In genomic region chr1:62438163-62438562, GRCh38 we compare ENCODE assay signal across 8 cellular contexts. TPM values are rescaled to one million over a fixed set of nuclear protein-coding genes. Genes with fewer than 3 reads are reported as not detected.
A peak's percentile ranks its signal among the peaks of the same experiment; 100 is the strongest.
DNase-seq lines count a peak whose midpoint lies in the region; ATAC-seq, FAIRE-seq and TF ChIP-seq lines count a peak whose summit lies in the region.

No MANE protein-coding gene starts in this region.

- H2AFZ ChIP-seq in KMS-11 (ENCODE audit: low read depth) (no peak overlapping the region; the same call in 1 of the 2 replicates), HepG2 (ENCODE audit: low read length) (no peak overlapping the region)

- no TSS peak for BruUV-seq in HepG2 (replicated peaks; lab: Mats Ljungman, UMichigan)

- H3K4me1 Mint-ChIP-seq in activated naive CD8-positive, alpha-beta T cell treated with anti-CD3 and anti-CD28 coated beads, Interleukin-2, amount 10 ng/mL, durations not matched to agents 7 days and 5 days: peaks cover 21% of the 10 kb centered on the region
- H3K4me1 Mint-ChIP-seq in type B pancreatic cell (ENCODE audit: unreplicated experiment): peaks cover 19% of the 10 kb centered on the region

- peak overlapping the region; percentile 100; the same call in 1 of the 2 replicates for H3K27ac ChIP-seq in KMS-11
- H3K27ac ChIP-seq in HepG2 (ENCODE audit: extremely low read length, insufficient read depth, low read length): peak overlapping the region; percentile 100

- H3K27ac Mint-ChIP-seq in activated naive CD8-positive, alpha-beta T cell treated with anti-CD3 and anti-CD28 coated beads, Interleukin-2, amount 10 ng/mL, durations not matched to agents 7 days and 5 days: peak overlapping the region; percentile 98
- H3K27ac Mint-ChIP-seq in type B pancreatic cell: peak overlapping the region; percentile 75

- no peak for TF ChIP-seq POLR2A in HepG2 (IDR thresholded peaks at IDR 0.05; ENCODE audit: insufficient read depth in 1 of 2, low read depth in 2 of 2, low read length in 2 of 2)

- H3K4me1 ChIP-seq in KMS-11 (ENCODE audit: low read depth, poor library complexity, severe bottlenecking) (peaks cover 25% of the 10 kb centered on the region), HepG2 (ENCODE audit: insufficient read depth, low read length) (peaks cover 36% of the 10 kb centered on the region)

- peak; percentile 70 for FAIRE-seq in HepG2 (lab: Jason Lieb, UNC)

- H3K79me2 ChIP-seq in KMS-11 (ENCODE audit: insufficient read depth, low read depth) (peaks cover 61% of the 10 kb centered on the region), HepG2 (ENCODE audit: insufficient read depth, low read length) (peaks cover 63% of the 10 kb centered on the region)

- H3K27me3 Mint-ChIP-seq in activated naive CD8-positive, alpha-beta T cell treated with anti-CD3 and anti-CD28 coated beads, Interleukin-2, amount 10 ng/mL, durations not matched to agents 7 days and 5 days: peaks cover 2% of the 10 kb centered on the region
- H3K27me3 Mint-ChIP-seq in type B pancreatic cell: no peaks in the 10 kb centered on the region

- CTCF ChIA-PET in HepG2 (lab: Yijun Ruan, JAX; ENCODE audit: low intra/inter-chr PET ratio, low total read pairs): no interaction called here
- CTCF ChIA-PET in HEK293T (lab: Yijun Ruan, JAX): no interaction called here

- TF ChIP-seq RAD21 in HepG2 (CRISPR knock-in tag; IDR thresholded peaks at IDR 0.05): no peak

- H3K36me3 ChIP-seq in KMS-11 (ENCODE audit: insufficient read depth): peaks cover 7% of the 10 kb centered on the region; the same call in 1 of the 2 replicates
- peaks cover 3 to 21% of the 10 kb centered on the region in 2 experiments for H3K36me3 ChIP-seq in HepG2 (replicated peaks in 1 of 2; ENCODE audit: control insufficient read depth in 1 of 2, insufficient read depth in 2 of 2, low read length in 2 of 2)

- no peaks in the 10 kb centered on the region for H3K27me3 ChIP-seq in KMS-11 (ENCODE audit: insufficient read depth, low read depth)
- no peaks in the 10 kb centered on the region; a peak in 1 of 5 replicates for H3K27me3 ChIP-seq in HepG2 (ENCODE audit: control insufficient read depth in 1 of 2, insufficient read depth in 2 of 2, low read length in 2 of 2)

- H3K4me3 Mint-ChIP-seq in activated naive CD8-positive, alpha-beta T cell treated with anti-CD3 and anti-CD28 coated beads, Interleukin-2, amount 10 ng/mL, durations not matched to agents 7 days and 5 days: peak overlapping the region; percentile 98
- peak overlapping the region; percentile 93 for H3K4me3 Mint-ChIP-seq in type B pancreatic cell

- POLR2A ChIA-PET in activated naive CD8-positive, alpha-beta T cell treated with anti-CD3 and anti-CD28 coated beads, Interleukin-2, amount 10 ng/mL, durations not matched to agents 7 days and 5 days (lab: Charles Lee): no interaction called here
- POLR2A ChIA-PET in HepG2 (lab: Yijun Ruan, JAX) (no interaction called here), HEK293T (lab: Yijun Ruan, JAX) (interaction anchor here (0.7 kb wide), 1 partner anchor 250 kb away, joined by 3 read pairs; the partner anchor contains the start of gene DOCK7)

- in situ Hi-C loops in HepG2 (cut with HindIII; ENCODE audit: extremely low pct_ligation_motif_present, low pct_unique_long_range_greater_than_20kb): no loop called here

- intact Hi-C loops in HepG2 (cut with micrococcal nuclease; ENCODE audit: unreplicated experiment): no loop called here

- DNase-seq in Daoy (ENCODE audit: low read depth): peak; percentile 8
- no peak for DNase-seq in activated naive CD8-positive, alpha-beta T cell treated with anti-CD3 and anti-CD28 coated beads, Interleukin-2, amount 10 ng/mL, durations not matched to agents 7 days and 5 days
- no peak for DNase-seq in HepG2 (ENCODE audit: low spot score)
- DNase-seq in type B pancreatic cell (ENCODE audit: extremely low spot score, unreplicated experiment): no peak
- no peak for DNase-seq in C1 segment of cervical spinal cord (lab: John Stamatoyannopoulos, UW)
- no peak for DNase-seq in dedifferentiated amniotic fluid mesenchymal stem cell (ENCODE audit: extremely low spot score)
- no peak for DNase-seq in HEK293T (ENCODE audit: extremely low spot score)

- under 1% methylated on average over 7 of the region's 7 CpGs for WGBS in HepG2 (ENCODE audit: low lambda C conversion rate)

- no peak for TF ChIP-seq CTCF in KMS-11 (conservative IDR thresholded peaks at IDR 0.05; ENCODE audit: low read depth, low read length)
- TF ChIP-seq CTCF in HepG2 (CRISPR knock-in tag; IDR thresholded peaks at IDR 0.05): no peak
- TF ChIP-seq CTCF in type B pancreatic cell (conservative IDR thresholded peaks at IDR 0.05): no peak

- no peaks in the 10 kb centered on the region for H3K9me3 Mint-ChIP-seq in activated naive CD8-positive, alpha-beta T cell treated with anti-CD3 and anti-CD28 coated beads, Interleukin-2, amount 10 ng/mL, durations not matched to agents 7 days and 5 days
- H3K9me3 Mint-ChIP-seq in type B pancreatic cell: peaks cover 6% of the 10 kb centered on the region

- H4K20me1 ChIP-seq in KMS-11 (ENCODE audit: insufficient read depth): peaks cover 35% of the 10 kb centered on the region
- peaks cover 11% of the 10 kb centered on the region for H4K20me1 ChIP-seq in HepG2 (ENCODE audit: insufficient read depth, low read length)

- no peaks in the 10 kb centered on the region for H3K9me3 ChIP-seq in HepG2 (ENCODE audit: low read length)

- H3K4me2 ChIP-seq in KMS-11 (peak overlapping the region; percentile 79), HepG2 (ENCODE audit: low read depth, low read length) (peak overlapping the region; percentile 85)

- peak overlapping the region; percentile 98; the same call in 1 of the 2 replicates for H3K9ac ChIP-seq in KMS-11
- H3K9ac ChIP-seq in HepG2 (ENCODE audit: insufficient read depth, low read depth, low read length): peak overlapping the region; percentile 99

- peaks cover 19% of the 10 kb centered on the region for H3K36me3 Mint-ChIP-seq in activated naive CD8-positive, alpha-beta T cell treated with anti-CD3 and anti-CD28 coated beads, Interleukin-2, amount 10 ng/mL, durations not matched to agents 7 days and 5 days
- H3K36me3 Mint-ChIP-seq in type B pancreatic cell: peaks cover 22% of the 10 kb centered on the region

- TF ChIP-seq EP300 in HepG2 (IDR thresholded peaks at IDR 0.05; ENCODE audit: low read depth in 2 of 2, low read length in 2 of 2): no peak
- TF ChIP-seq EP300 in HepG2 (CRISPR knock-in tag; IDR thresholded peaks at IDR 0.05; ENCODE audit: borderline replicate concordance): no peak

- peak overlapping the region; percentile 90 for H3K4me3 ChIP-seq in KMS-11 (IDR thresholded peaks at IDR 0.05; ENCODE audit: insufficient read depth, low read depth, low read length)
- peak overlapping the region; percentile 86 to 95 (median 93) for H3K4me3 ChIP-seq in HepG2 (replicated peaks in 1 of 3; ENCODE audit: insufficient read depth in 1 of 3, low read depth in 2 of 3, low read length in 3 of 3)

- no peak for ATAC-seq in activated naive CD8-positive, alpha-beta T cell treated with anti-CD3 and anti-CD28 coated beads, Interleukin-2, amount 10 ng/mL, durations not matched to agents 7 days and 5 days (ENCODE audit: low read depth)
- no peak for ATAC-seq in HepG2

TF ChIP-seq in HepG2, 621 proteins besides CTCF, POLR2A, EP300 and RAD21 (continues in another document):
- TF ChIP-seq ZNF766 (CRISPR knock-in tag; IDR thresholded peaks at IDR 0.05; ENCODE audit: borderline replicate concordance): no peak

TF ChIP-seq in HEK293T, 16 proteins besides CTCF, POLR2A, EP300 and RAD21 (continues in another document):
- TF ChIP-seq ARNT (IDR thresholded peaks at IDR 0.05) (no peak), FOXA1 (IDR thresholded peaks at IDR 0.05) (no peak), FOXK2 (IDR thresholded peaks at IDR 0.05) (no peak), HDGF (IDR thresholded peaks at IDR 0.05; ENCODE audit: borderline replicate concordance) (no peak), LEF1 (IDR thresholded peaks at IDR 0.05; ENCODE audit: borderline replicate concordance) (no peak), PKNOX1 (IDR thresholded peaks at IDR 0.05) (no peak), TARDBP (IDR thresholded peaks at IDR 0.05) (no peak)

RNA-seq across cellular contexts. Expression of gene USP1, which starts 1.3 kb away (rescaled TPM):
- total RNA-seq in Daoy (2014; rRNA removed; shearing (Covaris generic)): 75.0 and 79.4 TPM in 2 replicates
- 10 to 100 TPM; 67.7 to 68.4 TPM for total RNA-seq in activated naive CD8-positive, alpha-beta T cell treated with anti-CD3 and anti-CD28 coated beads, Interleukin-2, amount 10 ng/mL, durations not matched to agents 7 days and 5 days
- 64.6 and 91.7 TPM in 2 replicates for total RNA-seq in HepG2 (2016; rRNA removed; fragmentation: Illumina TruSeq; extraction: Trizol)
- total RNA-seq in HepG2 (2016; cell fraction: cytosol; rRNA removed; fragmentation: Illumina TruSeq; extraction: Trizol; ENCODE audit: low read depth): 14.4 and 16.9 TPM in 2 replicates
- 66.6 and 87.1 TPM in 2 replicates for total RNA-seq in HepG2 (2016; cell fraction: insoluble cytoplasmic fraction; rRNA removed; fragmentation: Illumina TruSeq; extraction: Trizol)
- 39.3 and 41.3 TPM in 2 replicates for total RNA-seq in HepG2 (2016; cell fraction: membrane; rRNA removed; fragmentation: Illumina TruSeq; extraction: Trizol)
- total RNA-seq in HepG2 (2016; cell fraction: nucleus; rRNA removed; fragmentation: Illumina TruSeq; extraction: Trizol): 45.6 and 46.4 TPM in 2 replicates
- polyA plus RNA-seq in HepG2 (2011; rRNA removed): 5.8 and 9.0 TPM in 2 replicates
- polyA plus RNA-seq in HepG2 (2011; cell fraction: cytosol; rRNA removed): 3.6 and 5.1 TPM in 2 replicates
- 4.0 and 4.1 TPM in 2 replicates for polyA plus RNA-seq in HepG2 (2011; cell fraction: nucleus; rRNA removed)
- polyA plus RNA-seq in HepG2 (2012): 21.2 and 27.7 TPM in 2 replicates
- polyA plus RNA-seq in HepG2 (2016; cell fraction: cytosol; fragmentation: Illumina TruSeq; extraction: Trizol; ENCODE audit: low read depth): 4.1 and 4.8 TPM in 2 replicates
- polyA plus RNA-seq in HepG2 (2016; cell fraction: insoluble cytoplasmic fraction; fragmentation: Illumina TruSeq; extraction: Trizol; ENCODE audit: low read depth): 73.4 and 75.3 TPM in 2 replicates
- polyA plus RNA-seq in HepG2 (2016; cell fraction: membrane; fragmentation: Illumina TruSeq; extraction: Trizol; ENCODE audit: low read depth): 17.2 and 18.4 TPM in 2 replicates
- 51.3 and 52.0 TPM in 2 replicates for polyA plus RNA-seq in HepG2 (2016; cell fraction: nucleus; fragmentation: Illumina TruSeq; extraction: Trizol; ENCODE audit: insufficient read depth, low read depth)
- 2.3 and 6.8 TPM in 2 replicates for polyA minus RNA-seq in HepG2 (2011; rRNA and poly(A)+ RNA removed; ENCODE audit: low replicate concordance)
- polyA minus RNA-seq in HepG2 (2011; cell fraction: cytosol; rRNA and poly(A)+ RNA removed): 11.4 and 14.2 TPM in 2 replicates
- 13.3 and 14.3 TPM in 2 replicates for polyA minus RNA-seq in HepG2 (2011; cell fraction: nucleus; rRNA and poly(A)+ RNA removed)
- 30.4 and 44.2 TPM in 2 replicates for total RNA-seq in type B pancreatic cell (ENCODE audit: low replicate concordance)
